ENCODE assay signal across 1 cellular context in the genomic region with DNA sequence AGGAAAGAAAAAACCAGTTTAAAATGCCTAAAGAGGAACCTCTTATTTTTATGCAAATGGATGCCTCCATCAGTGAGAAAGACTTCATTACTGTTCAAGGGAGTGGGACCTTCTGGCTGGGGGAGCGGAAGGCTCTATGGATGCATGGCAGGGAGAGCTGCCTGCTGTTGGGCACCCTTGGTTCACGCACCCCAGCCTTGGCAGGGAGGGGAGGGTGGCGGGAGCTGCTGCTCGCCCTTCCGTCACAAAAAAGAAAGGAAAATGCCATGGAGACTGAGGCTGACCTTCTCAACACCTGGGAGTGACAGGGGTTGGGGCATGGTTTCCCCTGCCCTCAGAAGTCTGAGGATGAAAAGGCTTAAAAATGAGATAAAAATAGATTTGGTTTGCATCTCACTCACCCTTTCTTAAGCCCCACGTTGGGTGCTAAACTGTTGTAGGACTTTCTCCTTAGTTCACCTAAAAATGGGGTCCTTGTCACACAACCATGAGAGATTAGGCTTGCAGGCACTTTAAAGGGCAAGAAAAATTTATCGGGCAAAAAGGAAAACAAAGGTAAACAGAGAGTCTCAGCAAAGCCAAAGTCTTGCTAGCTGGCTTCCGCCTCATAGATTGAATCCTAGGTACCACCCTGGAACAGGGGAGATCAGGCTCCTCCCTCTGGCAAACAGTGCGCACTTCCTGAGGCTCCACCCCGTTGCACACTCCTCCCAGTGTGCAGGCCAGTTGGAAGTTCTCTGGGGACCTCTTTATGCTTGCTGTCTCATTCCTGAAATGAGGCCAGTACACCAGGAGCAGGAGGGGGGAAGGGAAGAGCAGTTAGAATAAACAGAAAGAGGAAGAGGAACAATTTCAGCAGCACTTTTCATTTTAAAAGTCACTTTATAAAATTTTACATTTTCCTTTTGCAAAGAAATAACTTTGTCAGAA.
TF ChIP-seq lines count a peak whose summit lies in the region.

No MANE protein-coding gene starts in this region.

TF ChIP-seq in SK-N-SH, 30 proteins besides CTCF, POLR2A, EP300 and RAD21 (continued from another document):
- TF ChIP-seq, protein P1, sequence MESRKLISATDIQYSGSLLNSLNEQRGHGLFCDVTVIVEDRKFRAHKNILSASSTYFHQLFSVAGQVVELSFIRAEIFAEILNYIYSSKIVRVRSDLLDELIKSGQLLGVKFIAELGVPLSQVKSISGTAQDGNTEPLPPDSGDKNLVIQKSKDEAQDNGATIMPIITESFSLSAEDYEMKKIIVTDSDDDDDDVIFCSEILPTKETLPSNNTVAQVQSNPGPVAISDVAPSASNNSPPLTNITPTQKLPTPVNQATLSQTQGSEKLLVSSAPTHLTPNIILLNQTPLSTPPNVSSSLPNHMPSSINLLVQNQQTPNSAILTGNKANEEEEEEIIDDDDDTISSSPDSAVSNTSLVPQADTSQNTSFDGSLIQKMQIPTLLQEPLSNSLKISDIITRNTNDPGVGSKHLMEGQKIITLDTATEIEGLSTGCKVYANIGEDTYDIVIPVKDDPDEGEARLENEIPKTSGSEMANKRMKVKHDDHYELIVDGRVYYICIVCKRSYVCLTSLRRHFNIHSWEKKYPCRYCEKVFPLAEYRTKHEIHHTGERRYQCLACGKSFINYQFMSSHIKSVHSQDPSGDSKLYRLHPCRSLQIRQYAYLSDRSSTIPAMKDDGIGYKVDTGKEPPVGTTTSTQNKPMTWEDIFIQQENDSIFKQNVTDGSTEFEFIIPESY (IDR thresholded peaks at IDR 0.05; ENCODE audit: borderline replicate concordance, low read depth), result no peak
- TF ChIP-seq RFX5 (IDR thresholded peaks at IDR 0.05; ENCODE audit: low read length), result no peak
- no peak for TF ChIP-seq YY1 (IDR thresholded peaks at IDR 0.05; ENCODE audit: low read depth)
- no peak for TF ChIP-seq FOXM1 (IDR thresholded peaks at IDR 0.05; ENCODE audit: low read depth)
